In genomic region chr10:79348640-79348988, GRCh38 we compare ENCODE assay signal across 8 cellular contexts. TPM values are rescaled to one million over a fixed set of nuclear protein-coding genes. Genes with fewer than 3 reads are reported as not detected.
A peak's percentile ranks its signal among the peaks of the same experiment; 100 is the strongest.
DNase-seq lines count a peak whose midpoint lies in the region; ATAC-seq, FAIRE-seq and TF ChIP-seq lines count a peak whose summit lies in the region.

No MANE protein-coding gene starts in this region.

- peaks cover 29% of the 10 kb centered on the region for H3K4me1 Mint-ChIP-seq in activated B cell treated with CpG ODN at 0.5 μM for 24 hours

- peak overlapping the region; percentile 90 for H3K27ac Mint-ChIP-seq in activated B cell treated with CpG ODN at 0.5 μM for 24 hours

- peak overlapping the region; percentile 75 for H3K27ac ChIP-seq in right cardiac atrium (ENCODE audit: low read length)
- H3K27ac ChIP-seq in small intestine (ENCODE audit: low read depth in 1 of 2, low read length in 1 of 2): peak overlapping the region; percentile 34 to 92

- peak overlapping the region; percentile 58 for H3K4me3 ChIP-seq in HAP-1
- peak overlapping the region; percentile 56 for H3K4me3 ChIP-seq in right cardiac atrium (ENCODE audit: low read length)
- peak overlapping the region; percentile 65 to 92 for H3K4me3 ChIP-seq in small intestine (ENCODE audit: low read depth in 1 of 2, low read length in 2 of 2)

- no peak for FAIRE-seq in small intestine (lab: Jason Lieb, UNC)

- DNase-seq in HAP-1 (ENCODE audit: low spot score in 2 of 2): no peak
- DNase-seq in activated B cell treated with CpG ODN at 0.5 μM for 24 hours: no peak
- peak in 1 of 3 donors; percentile 69 for DNase-seq in right cardiac atrium
- no peak for DNase-seq in small intestine
- DNase-seq in anterior cingulate cortex (lab: John Stamatoyannopoulos, UW): no peak
- no peak for DNase-seq in GM10248 (ENCODE audit: extremely low spot score)

- no peaks in the 10 kb centered on the region for H3K9me3 ChIP-seq in HAP-1
- H3K9me3 ChIP-seq in right cardiac atrium (ENCODE audit: control insufficient read depth, low read length): no peaks in the 10 kb centered on the region
- H3K9me3 ChIP-seq in small intestine (ENCODE audit: control insufficient read depth, low read depth): no peaks in the 10 kb centered on the region

- WGBS in right cardiac atrium: 39% methylated on average over 3 of the region's 3 CpGs
- 42 to 58% (median 42%) methylated on average over 3 of the region's 3 CpGs for WGBS in small intestine, 3 donors

- no peaks in the 10 kb centered on the region for H3K9me3 Mint-ChIP-seq in activated B cell treated with CpG ODN at 0.5 μM for 24 hours

- in situ Hi-C loops in HAP-1 (cut with MboI; ENCODE audit: low sequenced_read_pairs): no loop called here

- intact Hi-C loops in activated B cell treated with CpG ODN at 0.5 μM for 24 hours (cut with micrococcal nuclease) (loop anchor here (1.0 to 10.0 kb wide), 6 partner anchors 281 to 1474 kb away; partner anchors contain the start of genes ANXA11, POLR3A and ZMIZ1), right cardiac atrium (cut with DNase I) (no loop called here)

- H3K27me3 ChIP-seq in HAP-1 (ENCODE audit: low read depth): no peaks in the 10 kb centered on the region
- no peaks in the 10 kb centered on the region for H3K27me3 ChIP-seq in right cardiac atrium (ENCODE audit: control insufficient read depth, insufficient read depth)
- H3K27me3 ChIP-seq in small intestine (ENCODE audit: control insufficient read depth in 2 of 2, insufficient read depth in 2 of 2, low read length in 2 of 2): no peaks in the 10 kb centered on the region

- ATAC-seq in activated B cell treated with CpG ODN at 0.5 μM for 24 hours (ENCODE audit: low read depth): no peak
- ATAC-seq in right cardiac atrium: no peak
- ATAC-seq in GM18505 (IDR thresholded peaks at IDR 0.05; ENCODE audit: unreplicated experiment): no peak
- ATAC-seq in GM19035 (IDR thresholded peaks at IDR 0.05; ENCODE audit: unreplicated experiment): no peak

- TF ChIP-seq POLR2A in GM18505 (IDR thresholded peaks at IDR 0.05; ENCODE audit: borderline replicate concordance, extremely low read depth, insufficient read depth, insufficient read length): no peak

- POLR2A ChIA-PET in activated B cell treated with CpG ODN at 0.5 μM for 24 hours (lab: Charles Lee) (interaction anchor here (1.1 to 4.8 kb wide), 12 partner anchors 10 to 151 kb away, joined by 3 to 37 read pairs (median 7); partner anchors contain the start of gene ZCCHC24), GM10248 (lab: Yijun Ruan, JAX) (interaction anchor here (0.6 to 1.4 kb wide), 3 partner anchors 9 to 62 kb away, joined by 3 to 5 read pairs (median 3); no protein-coding TSS in a partner anchor)

- no peaks in the 10 kb centered on the region for H3K27me3 Mint-ChIP-seq in activated B cell treated with CpG ODN at 0.5 μM for 24 hours

- H3K4me1 ChIP-seq in HAP-1 (peaks cover 12% of the 10 kb centered on the region), right cardiac atrium (ENCODE audit: control insufficient read depth, insufficient read depth, low read length) (peaks cover 13% of the 10 kb centered on the region), small intestine (ENCODE audit: control insufficient read depth in 2 of 2, insufficient read depth in 1 of 2, low read depth in 1 of 2, low read length in 1 of 2) (peaks cover 3 to 7% of the 10 kb centered on the region in 2 donors)

- TF ChIP-seq CTCF in activated B cell treated with CpG ODN at 0.5 μM for 24 hours (IDR thresholded peaks at IDR 0.05) (no peak), GM10248 (IDR thresholded peaks at IDR 0.05; ENCODE audit: control extremely low read depth, extremely low read depth, low read depth, missing control alignments) (no peak)

- H3K36me3 ChIP-seq in HAP-1 (replicated peaks) (peaks cover 49% of the 10 kb centered on the region), small intestine (ENCODE audit: control insufficient read depth in 2 of 2, insufficient read depth in 2 of 2, low read length in 2 of 2) (peaks cover 11 to 21% of the 10 kb centered on the region in 2 donors)

- H3K4me3 Mint-ChIP-seq in activated B cell treated with CpG ODN at 0.5 μM for 24 hours: peak overlapping the region; percentile 84

- CTCF ChIA-PET in activated B cell treated with CpG ODN at 0.5 μM for 24 hours (lab: Charles Lee) (interaction anchor here (1.0 kb wide), 2 partner anchors 26 to 153 kb away, joined by 3 read pairs; no protein-coding TSS in a partner anchor), GM10248 (lab: Yijun Ruan, JAX) (interaction anchor here (0.9 to 2.6 kb wide), 11 partner anchors 9 to 380 kb away, joined by 3 to 12 read pairs (median 6); no protein-coding TSS in a partner anchor)

- H3K36me3 Mint-ChIP-seq in activated B cell treated with CpG ODN at 0.5 μM for 24 hours (ENCODE audit: low read depth): peaks cover 50% of the 10 kb centered on the region

RNA-seq across cellular contexts. Expression of gene PPIF, which starts 1.3 kb away (rescaled TPM):
- 68.2 and 72.5 TPM in 2 replicates for total RNA-seq in activated B cell treated with CpG ODN at 0.5 μM for 24 hours
- 100 to 1,000 TPM in 3 of 4 donors, 10 to 100 TPM in 1; 91.8 to 121 (median 110) TPM for total RNA-seq in right cardiac atrium
- 97.7 TPM for polyA plus RNA-seq in right cardiac atrium
- polyA plus RNA-seq in small intestine: 10 to 100 TPM; 35.3 to 71.5 (median 42.7) TPM
